In the genomic region with DNA sequence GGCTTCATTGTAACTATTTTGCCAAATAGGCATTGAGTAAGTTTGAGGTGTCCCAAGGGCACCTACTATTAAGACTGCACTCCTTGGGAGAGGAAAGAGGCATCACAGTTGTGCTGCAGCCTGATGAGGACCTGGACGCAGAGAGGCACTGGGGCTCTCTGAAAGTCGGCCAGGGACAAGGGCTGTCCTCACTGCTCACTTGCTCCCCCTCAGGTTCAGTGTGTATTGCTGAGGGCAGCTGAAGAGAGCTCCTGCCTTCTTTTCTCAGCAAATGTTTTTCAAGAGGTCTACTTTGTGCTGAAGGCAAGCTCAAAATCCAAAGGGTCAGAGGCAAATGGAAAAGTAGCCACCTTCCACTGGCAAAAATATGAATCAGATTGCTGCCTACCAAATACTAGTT, we compare ENCODE assay signal across 8 cellular contexts.
DNase-seq lines count a peak whose midpoint lies in the region; ATAC-seq and TF ChIP-seq lines count a peak whose summit lies in the region.

No MANE protein-coding gene starts in this region.

- no peak overlapping the region for H3K4me2 ChIP-seq in PC-9

- CTCF ChIA-PET in PC-9 (lab: Charles Lee): no interaction called here

- H4K20me1 ChIP-seq in PC-9 (ENCODE audit: insufficient read depth): no peaks in the 10 kb centered on the region

- H3K4me1 ChIP-seq in PC-9 (replicated peaks; ENCODE audit: insufficient read depth) (no peaks in the 10 kb centered on the region; the same call in 1 of the 2 replicates), thyroid gland (no peaks in the 10 kb centered on the region)

- H3F3A ChIP-seq in PC-9 (ENCODE audit: insufficient read depth, low read depth): no peaks in the 10 kb centered on the region

- H3K9me2 ChIP-seq in PC-9 (ENCODE audit: insufficient read depth): no peaks in the 10 kb centered on the region

- POLR2A ChIA-PET in PC-9 (lab: Charles Lee; ENCODE audit: unreplicated experiment): no interaction called here

- 4 to 10% methylated on average over 2 of the region's 2 CpGs for WGBS in thyroid gland, 2 donors

- H3K9me3 ChIP-seq in PC-9 (ENCODE audit: insufficient read depth, low read depth) (no peaks in the 10 kb centered on the region), thyroid gland (no peaks in the 10 kb centered on the region)

- TF ChIP-seq POLR2A in thyroid gland (IDR thresholded peaks at IDR 0.05): no peak

- intact Hi-C loops in PC-9 (cut with micrococcal nuclease; ENCODE audit: unreplicated experiment) (no loop called here), thyroid gland (cut with DNase I) (no loop called here)

- no peaks in the 10 kb centered on the region for H3K27me3 ChIP-seq in PC-9 (ENCODE audit: insufficient read depth, low read depth)
- no peaks in the 10 kb centered on the region for H3K27me3 ChIP-seq in thyroid gland

- no peak overlapping the region for H2AFZ ChIP-seq in PC-9

- TF ChIP-seq CTCF in PC-9 (conservative IDR thresholded peaks at IDR 0.05) (peak; percentile 51; the same call in 1 of the 2 replicates), thyroid gland (IDR thresholded peaks at IDR 0.05) (peak in 1 of 6 experiments; percentile 48)

- DNase-seq in ACHN: peak; percentile 56
- peak in 1 of 2 experiments; percentile 29 for DNase-seq in PC-9
- peak; percentile 47 for DNase-seq in glomerular visceral epithelial cell (ENCODE audit: extremely low spot score)
- peak; percentile 12 to 42 for DNase-seq in thyroid gland
- no peak for DNase-seq in activated naive CD4-positive, alpha-beta T cell treated with Interleukin-2 at 50 U/mL for 16 hours
- no peak for DNase-seq in activated naive CD4-positive, alpha-beta T cell (lab: John Stamatoyannopoulos, UW)

- H3K27ac ChIP-seq in PC-9 (no peak overlapping the region), thyroid gland (no peak overlapping the region)

- no peaks in the 10 kb centered on the region for H3K79me2 ChIP-seq in PC-9 (ENCODE audit: low read depth)

- ATAC-seq in GM18508 (IDR thresholded peaks at IDR 0.05; ENCODE audit: insufficient read depth, unreplicated experiment) (peak; percentile 70), HG02884 (IDR thresholded peaks at IDR 0.05; ENCODE audit: unreplicated experiment) (peak; percentile 93)

- no TSS peak for BruUV-seq in PC-9 (replicated peaks; lab: Mats Ljungman, UMichigan)

- in situ Hi-C loops in ACHN (cut with HindIII; ENCODE audit: low pct_ligation_motif_present, low pct_unique_long_range_greater_than_20kb, low sequenced_read_pairs): no loop called here

- no peaks in the 10 kb centered on the region for H3K36me3 ChIP-seq in PC-9 (ENCODE audit: low read depth)
- H3K36me3 ChIP-seq in thyroid gland: no peaks in the 10 kb centered on the region

- H3K4me3 ChIP-seq in PC-9 (no peak overlapping the region), thyroid gland (replicated peaks in 1 of 3) (no peak overlapping the region)

Comparison
In these comparisons a context has a peak if more than half of its experiments do, and no peak if none do; other contexts are left out.
1. DNase-seq: peak in ACHN (single experiment), glomerular visceral epithelial cell (single experiment) and thyroid gland (2 of 2); none in activated naive CD4-positive, alpha-beta T cell treated with Interleukin-2 at 50 U/mL for 16 hours (single experiment) and activated naive CD4-positive, alpha-beta T cell (0 of 4).